In the genomic region with DNA sequence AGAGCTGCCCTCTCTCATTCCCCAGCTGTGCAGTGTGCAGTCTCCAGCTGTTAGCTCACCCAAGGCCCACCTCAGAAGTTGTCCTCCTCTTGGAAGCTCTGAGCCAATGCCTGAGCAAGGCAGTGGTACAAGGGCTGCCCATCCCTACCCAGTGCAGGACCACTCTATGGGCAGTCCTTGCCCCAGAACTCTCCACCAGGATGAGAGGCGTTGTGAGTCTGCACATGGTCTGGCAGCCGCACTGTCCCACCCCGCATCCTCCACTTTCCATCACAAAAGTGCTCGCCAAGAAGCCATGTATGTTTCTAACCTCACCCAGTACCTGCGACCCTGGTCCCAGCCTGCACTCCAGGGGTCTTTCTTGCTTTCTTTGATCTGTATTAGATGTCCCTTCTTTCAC, we compare ENCODE assay signal across 17 cellular contexts.
"Had no signal": no experiment of that assay in that cellular context is flagged by ENCODE, and none has a peak within 500 bp of the region (broad histone marks: within the 10 kb centered on the region; RNA-seq: fewer than 3 reads in every experiment).

No MANE protein-coding gene starts in this region.

- H3K27me3 ChIP-seq: esophagus muscularis mucosa, gastrocnemius medialis, neutrophil, right atrium auricular region, testis, tibial nerve had no signal

- DNase-seq: effector memory CD8-positive, alpha-beta T cell; gastrocnemius medialis; islet precursor cell; left ventricle myocardium superior; mesenchymal stem cell; naive B cell; stimulated activated CD4-positive, alpha-beta T cell treated with anti-CD3 and anti-CD28 coated beads, Interleukin-2, amount 100 ng/mL, for 48 hours; stimulated activated CD8-positive, alpha-beta memory T cell treated with anti-CD3 and anti-CD28 coated beads, Interleukin-4, amount 100 ng/mL, for 48 hours; testis had no signal

- H3K4me3 ChIP-seq: esophagus muscularis mucosa, gastrocnemius medialis, lung, right atrium auricular region, smooth muscle cell, testis, tibial nerve had no signal

- ATAC-seq: effector memory CD8-positive, alpha-beta T cell; gastrocnemius medialis; left ventricle myocardium superior; stimulated activated effector memory CD8-positive, alpha-beta T cell treated with anti-CD3 and anti-CD28 coated beads, Interleukin-12 subunit alpha, Interleukin-12 subunit beta, amount 100 ng/mL, for 72 hours had no signal

- H3K9me3 ChIP-seq: esophagus muscularis mucosa, neutrophil, testis had no signal

- H3K36me3 ChIP-seq: esophagus muscularis mucosa, gastrocnemius medialis, neutrophil, right atrium auricular region, tibial nerve had no signal

- H3K4me1 ChIP-seq: gastrocnemius medialis, right atrium auricular region, testis had no signal

- H3K27ac ChIP-seq: epithelial cell of prostate, esophagus muscularis mucosa, gastrocnemius medialis, neutrophil, right atrium auricular region, testis, tibial nerve had no signal
